In genomic region chr2:240300261-240300821, GRCh38 we compare ENCODE assay signal across 22 cellular contexts.
A peak's percentile ranks its signal among the peaks of the same experiment; 100 is the strongest.
DNase-seq lines count a peak whose midpoint lies in the region; ATAC-seq and TF ChIP-seq lines count a peak whose summit lies in the region.
"Had no signal": no experiment of that assay in that cellular context is flagged by ENCODE, and none has a peak within 500 bp of the region (broad histone marks: within the 10 kb centered on the region; RNA-seq: fewer than 3 reads in every experiment).

No MANE protein-coding gene starts in this region.

- H3K4me1 ChIP-seq in upper lobe of right lung, result no peaks in the 10 kb centered on the region
- H3K4me1 ChIP-seq: breast epithelium, psoas muscle, transverse colon had no signal

- H3K27ac ChIP-seq in upper lobe of right lung, result no peak overlapping the region
- H3K27ac ChIP-seq: breast epithelium, psoas muscle, transverse colon had no signal

- no peaks in the 10 kb centered on the region for H3K9me3 Mint-ChIP-seq in activated T-cell treated with anti-CD3 and anti-CD28 coated beads, Interleukin-2, amount 50 U/mL, for 24 hours
- H3K9me3 Mint-ChIP-seq: activated B cell treated with CpG ODN at 0.5 μM for 24 hours; CD4-positive, alpha-beta memory T cell; immature natural killer cell; naive thymus-derived CD8-positive, alpha-beta T cell; stimulated activated memory B cell treated with anti-CD40 and anti-IgM and Interleukin-4, amounts not matched to agents 10 μg/mL and 1 μg/mL and 100 μg/mL, for 72 hours; T-helper 1 cell treated with Interleukin-12 subunit alpha and Interleukin-12 subunit beta and Interleukin-4 antibody, amounts not matched to agents 30 μg/mL and 1 μg/mL, for 36 hours had no signal

- no peak overlapping the region for H3K27ac Mint-ChIP-seq in activated T-cell treated with anti-CD3 and anti-CD28 coated beads, Interleukin-2, amount 50 U/mL, for 24 hours
- H3K27ac Mint-ChIP-seq: activated B cell treated with CpG ODN at 0.5 μM for 24 hours; immature natural killer cell; naive thymus-derived CD8-positive, alpha-beta T cell; stimulated activated memory B cell treated with anti-CD40 and anti-IgM and Interleukin-4, amounts not matched to agents 10 μg/mL and 1 μg/mL and 100 μg/mL, for 72 hours; T-helper 1 cell treated with Interleukin-12 subunit alpha and Interleukin-12 subunit beta and Interleukin-4 antibody, amounts not matched to agents 30 μg/mL and 1 μg/mL, for 36 hours had no signal

- H3K27me3 Mint-ChIP-seq in activated T-cell treated with anti-CD3 and anti-CD28 coated beads, Interleukin-2, amount 50 U/mL, for 24 hours, result peaks cover 23% of the 10 kb centered on the region

- H3K36me3 ChIP-seq in upper lobe of right lung, result no peaks in the 10 kb centered on the region
- H3K36me3 ChIP-seq: breast epithelium, transverse colon had no signal

- intact Hi-C loops in upper lobe of right lung (cut with DNase I), result no loop called here

- no peak for ATAC-seq in upper lobe of right lung
- ATAC-seq in GM18858 (IDR thresholded peaks at IDR 0.05; ENCODE audit: unreplicated experiment), result no peak
- ATAC-seq: naive thymus-derived CD8-positive, alpha-beta T cell; psoas muscle; stimulated activated memory B cell treated with anti-CD40 and anti-IgM and Interleukin-4, amounts not matched to agents 10 μg/mL and 1 μg/mL and 100 μg/mL, for 72 hours had no signal

- no peak overlapping the region for H3K4me3 Mint-ChIP-seq in activated T-cell treated with anti-CD3 and anti-CD28 coated beads, Interleukin-2, amount 50 U/mL, for 24 hours
- H3K4me3 Mint-ChIP-seq: activated B cell treated with CpG ODN at 0.5 μM for 24 hours; CD4-positive, alpha-beta memory T cell; immature natural killer cell; naive thymus-derived CD8-positive, alpha-beta T cell; stimulated activated memory B cell treated with anti-CD40 and anti-IgM and Interleukin-4, amounts not matched to agents 10 μg/mL and 1 μg/mL and 100 μg/mL, for 72 hours; T-helper 1 cell treated with Interleukin-12 subunit alpha and Interleukin-12 subunit beta and Interleukin-4 antibody, amounts not matched to agents 30 μg/mL and 1 μg/mL, for 36 hours had no signal

- TF ChIP-seq CTCF in upper lobe of right lung (IDR thresholded peaks at IDR 0.05), result no peak

- no peaks in the 10 kb centered on the region for H3K9me3 ChIP-seq in upper lobe of right lung
- H3K9me3 ChIP-seq: breast epithelium, psoas muscle, transverse colon had no signal

- DNase-seq in activated T-cell treated with anti-CD3 and anti-CD28 coated beads, Interleukin-2, amount 50 U/mL, for 24 hours, result peak; percentile 13
- DNase-seq in activated T-cell treated with anti-CD3 and anti-CD28 coated beads, Interleukin-2, amount 50 U/mL, for 1 hour, result no peak
- peak; percentile 12 for DNase-seq in amniotic epithelial cell (ENCODE audit: low read depth)
- peak; percentile 53 for DNase-seq in left kidney (ENCODE audit: low read depth, low spot score)
- peak; percentile 53 for DNase-seq in upper lobe of right lung
- DNase-seq in UCSD-AML1 (lab: John Stamatoyannopoulos, UW; ENCODE audit: unreplicated experiment), result no peak
- no peak for DNase-seq in AG08395 (ENCODE audit: low spot score)
- DNase-seq: ACHN; activated B cell treated with CpG ODN at 0.5 μM for 24 hours; activated naive CD4-positive, alpha-beta T cell treated with anti-CD3 and anti-CD28 coated beads, Interleukin-2, amount 50 U/mL, for 16 hours; CD4-positive, alpha-beta memory T cell; immature natural killer cell; MV-4-11; naive thymus-derived CD8-positive, alpha-beta T cell; NCI-H1930; Right ventricle myocardium superior; transverse colon had no signal

- peaks cover 4% of the 10 kb centered on the region for H3K27me3 ChIP-seq in upper lobe of right lung
- H3K27me3 ChIP-seq: breast epithelium, transverse colon had no signal

- H3K4me1 Mint-ChIP-seq in activated T-cell treated with anti-CD3 and anti-CD28 coated beads, Interleukin-2, amount 50 U/mL, for 24 hours (ENCODE audit: low read depth), result no peaks in the 10 kb centered on the region
- H3K4me1 Mint-ChIP-seq: activated B cell treated with CpG ODN at 0.5 μM for 24 hours; CD4-positive, alpha-beta memory T cell; immature natural killer cell; naive thymus-derived CD8-positive, alpha-beta T cell; stimulated activated memory B cell treated with anti-CD40 and anti-IgM and Interleukin-4, amounts not matched to agents 10 μg/mL and 1 μg/mL and 100 μg/mL, for 72 hours had no signal

- no peaks in the 10 kb centered on the region for H3K36me3 Mint-ChIP-seq in activated T-cell treated with anti-CD3 and anti-CD28 coated beads, Interleukin-2, amount 50 U/mL, for 24 hours (ENCODE audit: low read depth)
- H3K36me3 Mint-ChIP-seq: CD4-positive, alpha-beta memory T cell; immature natural killer cell; naive thymus-derived CD8-positive, alpha-beta T cell; stimulated activated memory B cell treated with anti-CD40 and anti-IgM and Interleukin-4, amounts not matched to agents 10 μg/mL and 1 μg/mL and 100 μg/mL, for 72 hours had no signal

- no peak overlapping the region for H3K4me3 ChIP-seq in upper lobe of right lung
- H3K4me3 ChIP-seq: breast epithelium, psoas muscle, transverse colon had no signal

Comparison
In these comparisons a context has a peak if more than half of its experiments do, and no peak if none do; other contexts are left out.
1. DNase-seq: peak in activated T-cell treated with anti-CD3 and anti-CD28 coated beads, Interleukin-2, amount 50 U/mL, for 24 hours (single experiment), amniotic epithelial cell (single experiment), left kidney (single experiment) and upper lobe of right lung (single experiment); none in activated T-cell treated with anti-CD3 and anti-CD28 coated beads, Interleukin-2, amount 50 U/mL, for 1 hour (single experiment), UCSD-AML1 (single experiment) and AG08395 (single experiment).